In genomic region chrX:115428011-115428410, GRCh38 we compare ENCODE assay signal across 17 cellular contexts.
DNase-seq lines count a peak whose midpoint lies in the region; ATAC-seq and TF ChIP-seq lines count a peak whose summit lies in the region.
"Had no signal": no experiment of that assay in that cellular context is flagged by ENCODE, and none has a peak within 500 bp of the region (broad histone marks: within the 10 kb centered on the region; RNA-seq: fewer than 3 reads in every experiment).

No MANE protein-coding gene starts in this region.

- H3K27me3 ChIP-seq in H7 (ENCODE audit: control insufficient read depth, insufficient read depth, low read length): no peaks in the 10 kb centered on the region

- no peak overlapping the region for H3K4me3 Mint-ChIP-seq in natural killer cell
- H3K4me3 Mint-ChIP-seq: B cell had no signal

- H3K4me1 Mint-ChIP-seq in natural killer cell: no peaks in the 10 kb centered on the region
- H3K4me1 Mint-ChIP-seq: B cell had no signal

- intact Hi-C loops in natural killer cell (cut with micrococcal nuclease): no loop called here

- H3K36me3 ChIP-seq in H7 (replicated peaks; ENCODE audit: control insufficient read depth, insufficient read depth, low read length): no peaks in the 10 kb centered on the region

- H3K9me3 Mint-ChIP-seq in natural killer cell: peaks cover 0 to 2% of the 10 kb centered on the region in 2 donors

- no peak for TF ChIP-seq CTCF in natural killer cell (IDR thresholded peaks at IDR 0.05)

- H3K4me3 ChIP-seq in H7 (ENCODE audit: insufficient read depth, low read depth, low read length): no peak overlapping the region

- no peak for ATAC-seq in natural killer cell
- ATAC-seq in HG03342 (IDR thresholded peaks at IDR 0.05; ENCODE audit: unreplicated experiment): no peak
- ATAC-seq: HCT116, HepG2 had no signal

- no peaks in the 10 kb centered on the region for H3K36me3 Mint-ChIP-seq in natural killer cell

- DNase-seq in H7 (peak; percentile 11), NCI-H82 (lab: John Stamatoyannopoulos, UW) (peak; percentile 98), fibroblast of peridontal ligament (ENCODE audit: extremely low read depth) (peak; percentile 41), NCI-H1092 treated with DMSO at 0.1 percent for 48 hours (lab: John Stamatoyannopoulos, UW) (no peak), natural killer cell (no peak)
- DNase-seq in activated effector memory CD4-positive, alpha-beta T cell treated with anti-CD3 and anti-CD28 coated beads, Interleukin-2, amount 50 U/mL, for 16 hours: no peak
- DNase-seq: ACHN, GF-D8, NCI-H1417 treated with DMSO at 0.1 percent for 48 hours, NCI-H2029, NCI-H2171, Right ventricle myocardium superior, SW 1271 had no signal

- peaks cover 3 to 40% of the 10 kb centered on the region in 2 donors for H3K27me3 Mint-ChIP-seq in natural killer cell (ENCODE audit: low read depth in 2 of 2)
- H3K27me3 Mint-ChIP-seq: B cell had no signal

- no peak overlapping the region for H3K27ac Mint-ChIP-seq in natural killer cell
- H3K27ac Mint-ChIP-seq: B cell had no signal

Comparison
In these comparisons a context has a peak if more than half of its experiments do, and no peak if none do; other contexts are left out.
1. DNase-seq: peak in H7 (single experiment), NCI-H82 (single experiment) and fibroblast of peridontal ligament (single experiment); none in NCI-H1092 treated with DMSO at 0.1 percent for 48 hours (single experiment), activated effector memory CD4-positive, alpha-beta T cell treated with anti-CD3 and anti-CD28 coated beads, Interleukin-2, amount 50 U/mL, for 16 hours (single experiment) and natural killer cell (single experiment).